1 cellular context compared by ENCODE assay signal in the genomic region with DNA sequence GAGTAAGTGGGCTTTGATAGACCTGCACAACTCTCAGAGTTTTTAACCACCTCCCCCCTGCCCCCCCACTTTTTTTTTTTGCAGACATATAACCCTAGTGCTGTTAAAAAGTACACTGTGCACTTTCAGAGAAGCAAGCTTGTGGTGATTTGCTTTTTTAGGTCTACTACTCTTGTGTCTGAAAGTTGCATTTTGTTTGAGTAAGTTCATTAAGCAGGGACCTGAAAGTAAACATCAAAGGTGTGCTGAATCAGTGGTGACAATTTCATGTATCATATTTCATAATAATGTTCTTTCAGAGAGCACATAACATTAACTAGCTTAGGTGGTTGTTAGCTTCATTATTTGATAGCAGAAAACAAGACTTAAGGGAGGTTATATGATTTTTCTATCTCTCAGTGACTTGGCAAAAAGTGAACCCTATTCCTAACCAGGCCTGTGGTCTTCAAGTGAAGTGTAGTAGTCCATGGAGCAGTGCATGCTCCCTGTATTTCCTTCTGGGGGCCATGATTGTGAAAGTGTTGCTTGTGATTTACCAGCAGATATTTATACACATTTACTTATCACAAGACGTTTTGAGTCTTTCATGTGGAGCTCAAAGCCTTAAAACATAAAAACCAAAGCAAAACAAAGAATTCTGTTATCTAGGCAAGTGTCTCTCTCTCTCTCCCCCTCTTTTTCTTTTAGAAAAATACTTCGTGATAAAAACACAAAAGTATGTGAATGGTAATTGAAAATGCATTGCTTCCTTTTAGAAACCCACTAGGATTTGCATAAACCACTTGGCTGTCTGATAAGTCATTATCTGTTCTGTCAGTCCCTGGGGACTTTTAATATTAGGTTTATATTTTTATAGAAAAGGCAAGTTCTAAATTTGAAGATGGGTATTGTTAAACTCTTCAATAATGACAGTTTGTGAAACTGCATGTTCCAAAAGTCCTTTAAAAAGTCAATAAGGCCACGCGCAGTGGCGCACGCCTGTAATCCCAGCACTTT.
TF ChIP-seq lines count a peak whose summit lies in the region.

No MANE protein-coding gene starts in this region.

TF ChIP-seq in SK-N-SH, 30 proteins besides CTCF, POLR2A, EP300 and RAD21 (continued from another document):
- TF ChIP-seq, protein P1, sequence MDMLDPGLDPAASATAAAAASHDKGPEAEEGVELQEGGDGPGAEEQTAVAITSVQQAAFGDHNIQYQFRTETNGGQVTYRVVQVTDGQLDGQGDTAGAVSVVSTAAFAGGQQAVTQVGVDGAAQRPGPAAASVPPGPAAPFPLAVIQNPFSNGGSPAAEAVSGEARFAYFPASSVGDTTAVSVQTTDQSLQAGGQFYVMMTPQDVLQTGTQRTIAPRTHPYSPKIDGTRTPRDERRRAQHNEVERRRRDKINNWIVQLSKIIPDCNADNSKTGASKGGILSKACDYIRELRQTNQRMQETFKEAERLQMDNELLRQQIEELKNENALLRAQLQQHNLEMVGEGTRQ (IDR thresholded peaks at IDR 0.05; ENCODE audit: borderline replicate concordance, low read depth, low read length): no peak
- TF ChIP-seq FOXM1 (IDR thresholded peaks at IDR 0.05; ENCODE audit: low read depth): no peak
